16 cellular contexts compared by ENCODE assay signal in the genomic region with DNA sequence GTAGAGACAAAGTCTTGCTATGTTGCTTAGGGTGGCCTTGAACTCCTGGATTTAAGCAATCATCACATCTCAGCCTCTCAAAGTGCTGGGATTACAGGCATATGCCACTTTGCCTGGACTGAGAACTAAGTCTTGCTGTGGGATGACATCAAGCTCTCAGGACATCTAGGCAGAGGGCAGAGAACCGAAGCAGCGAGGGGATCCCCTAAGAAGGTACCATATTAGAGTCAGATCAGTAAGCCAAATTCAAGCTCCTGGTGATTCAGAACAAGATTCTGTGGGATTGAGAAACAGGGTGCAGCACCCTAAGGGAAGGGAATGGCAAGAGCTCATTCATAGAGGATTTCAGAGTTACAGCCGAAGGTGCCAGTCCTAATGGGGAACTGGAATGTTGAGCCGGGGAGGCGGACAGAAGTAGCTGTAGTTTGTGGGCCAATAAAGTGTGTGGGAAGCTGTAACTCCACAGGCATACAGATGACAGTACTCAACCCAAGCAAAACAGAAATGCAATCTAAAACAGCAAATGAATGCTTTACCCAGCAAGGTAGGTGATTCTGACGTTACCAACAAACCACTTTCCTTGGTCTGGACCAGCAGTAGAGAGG. TPM values are rescaled to one million over a fixed set of nuclear protein-coding genes. Genes with fewer than 3 reads are reported as not detected.
DNase-seq lines count a peak whose midpoint lies in the region; ATAC-seq and TF ChIP-seq lines count a peak whose summit lies in the region.
"Had no signal": no experiment of that assay in that cellular context is flagged by ENCODE, and none has a peak within 500 bp of the region (broad histone marks: within the 10 kb centered on the region; RNA-seq: fewer than 3 reads in every experiment).

No MANE protein-coding gene starts in this region.

- no peak overlapping the region for H3K23ac ChIP-seq in mesenchymal stem cell (ENCODE audit: low read length in 2 of 2)

- no peak overlapping the region for H2BK120ac ChIP-seq in mesenchymal stem cell (ENCODE audit: low read depth, low read length)

- no peak overlapping the region for H3K4ac ChIP-seq in mesenchymal stem cell (ENCODE audit: low read depth in 1 of 2, low read length in 2 of 2)

- H3K9me3 ChIP-seq in mammary epithelial cell (replicated peaks; ENCODE audit: insufficient read depth, low read length) = no peaks in the 10 kb centered on the region
- H3K9me3 ChIP-seq in breast epithelium = no peaks in the 10 kb centered on the region
- no peaks in the 10 kb centered on the region for H3K9me3 ChIP-seq in mesenchymal stem cell (ENCODE audit: control insufficient read depth, low read length)
- no peaks in the 10 kb centered on the region for H3K9me3 ChIP-seq in testis
- H3K9me3 ChIP-seq: BLaER1 had no signal

- peaks cover 29% of the 10 kb centered on the region for H3K4me1 ChIP-seq in mammary epithelial cell (ENCODE audit: insufficient read depth, low read length)
- H3K4me1 ChIP-seq in breast epithelium = no peaks in the 10 kb centered on the region
- H3K4me1 ChIP-seq in mesenchymal stem cell (ENCODE audit: control insufficient read depth, insufficient read depth, low read depth, low read length) = peaks cover 3% of the 10 kb centered on the region
- peaks cover 5% of the 10 kb centered on the region for H3K4me1 ChIP-seq in testis
- H3K4me1 ChIP-seq: BLaER1 had no signal

- dilution Hi-C loops in mammary epithelial cell (cut with HindIII; ENCODE audit: low sequenced_read_pairs) = no loop called here

- no peak overlapping the region for H2AFZ ChIP-seq in mammary epithelial cell (ENCODE audit: low read depth, low read length)
- H2AFZ ChIP-seq in mesenchymal stem cell (ENCODE audit: low read depth, low read length) = no peak overlapping the region
- H2AFZ ChIP-seq: GM23338 had no signal

- H3K4me2 ChIP-seq in mammary epithelial cell (ENCODE audit: insufficient read depth, low read depth, low read length) = no peak overlapping the region
- no peak overlapping the region for H3K4me2 ChIP-seq in mesenchymal stem cell (ENCODE audit: low read length, poor library complexity, severe bottlenecking)
- H3K4me2 ChIP-seq: BLaER1, GM23338 had no signal

- peak overlapping the region; percentile 15 for H4K8ac ChIP-seq in mesenchymal stem cell (ENCODE audit: low read length)

- POLR2A ChIA-PET in HEK293T (lab: Yijun Ruan, JAX) = no interaction called here

- H3K27ac ChIP-seq in mammary epithelial cell (ENCODE audit: insufficient read depth, low read depth, low read length) = no peak overlapping the region
- H3K27ac ChIP-seq in breast epithelium = no peak overlapping the region
- no peak overlapping the region for H3K27ac ChIP-seq in mesenchymal stem cell (ENCODE audit: low read length, poor library complexity, severe bottlenecking)
- peak overlapping the region; percentile 2 to 25 for H3K27ac ChIP-seq in testis
- H3K27ac ChIP-seq: BLaER1, HL-60 had no signal

- no peak overlapping the region for H2BK5ac ChIP-seq in mesenchymal stem cell (ENCODE audit: low read depth, low read length, poor library complexity, severe bottlenecking)

- WGBS in mammary epithelial cell (ENCODE audit: low coverage, missing lambda C conversion rate) = 81% methylated on average over 6 of the region's 6 CpGs
- WGBS in mesenchymal stem cell = 98% methylated on average over 3 of the region's 6 CpGs
- WGBS in testis, 2 donors = 85% methylated on average over 6 of the region's 6 CpGs

- in situ Hi-C loops in mammary epithelial cell (cut with MboI; ENCODE audit: low sequenced_read_pairs in 2 of 2) = no loop called here

- H2BK15ac ChIP-seq in mesenchymal stem cell (ENCODE audit: low read depth, poor library complexity, severe bottlenecking) = no peak overlapping the region

- DNase-seq in mammary epithelial cell (peak; percentile 28), breast epithelium (ENCODE audit: low spot score in 2 of 2) (no peak), epithelial cell of esophagus (ENCODE audit: low read depth) (peak; percentile 78), mesenchymal stem cell (no peak), testis (no peak), left colon (no peak), HEK293T (ENCODE audit: extremely low spot score) (no peak)
- DNase-seq: 8988T, AML-193, DMS53, H9, HFFc6 had no signal

- CTCF ChIA-PET in mammary epithelial cell (lab: Charles Lee; ENCODE audit: low non-redundant PET) = no interaction called here
- CTCF ChIA-PET in HEK293T (lab: Yijun Ruan, JAX) = interaction anchor here (0.6 kb wide), 1 partner anchor 11 kb away, joined by 3 read pairs; no protein-coding TSS in a partner anchor

- no peaks in the 10 kb centered on the region for H3K79me2 ChIP-seq in mammary epithelial cell (ENCODE audit: insufficient read depth, low read length)

- peak overlapping the region in 1 of 2 experiments; percentile 12 for H3K14ac ChIP-seq in mesenchymal stem cell (ENCODE audit: low read length in 2 of 2)

- no peak overlapping the region for H3K9ac ChIP-seq in mammary epithelial cell (ENCODE audit: insufficient read depth, low read length)
- no peak overlapping the region for H3K9ac ChIP-seq in mesenchymal stem cell (ENCODE audit: low read length)
- H3K9ac ChIP-seq: BLaER1 had no signal

- no peaks in the 10 kb centered on the region for H3K36me3 ChIP-seq in mammary epithelial cell (ENCODE audit: insufficient read depth, low read length)
- no peaks in the 10 kb centered on the region for H3K36me3 ChIP-seq in breast epithelium
- H3K36me3 ChIP-seq in mesenchymal stem cell (ENCODE audit: control insufficient read depth in 1 of 2, insufficient read depth in 2 of 2, low read depth in 1 of 2, low read length in 2 of 2) = peaks cover 0 to 10% of the 10 kb centered on the region in 2 experiments
- H3K36me3 ChIP-seq in testis (ENCODE audit: low read depth, missing control alignments) = no peaks in the 10 kb centered on the region
- H3K36me3 ChIP-seq: BLaER1 had no signal

- H3K18ac ChIP-seq in mesenchymal stem cell (ENCODE audit: low read depth in 1 of 2, low read length in 2 of 2) = no peak overlapping the region

- no peak for TF ChIP-seq POLR2A in breast epithelium (IDR thresholded peaks at IDR 0.05)
- TF ChIP-seq POLR2A in testis (IDR thresholded peaks at IDR 0.05) = no peak

- H3K27me3 ChIP-seq in mammary epithelial cell (ENCODE audit: insufficient read depth, low read length) (no peaks in the 10 kb centered on the region), breast epithelium (no peaks in the 10 kb centered on the region), mesenchymal stem cell (ENCODE audit: control insufficient read depth in 1 of 2, insufficient read depth in 1 of 2, low read length in 2 of 2) (no peaks in the 10 kb centered on the region), testis (no peaks in the 10 kb centered on the region)
- H3K27me3 ChIP-seq: BLaER1 had no signal

- no peak for TF ChIP-seq CTCF in mammary epithelial cell (conservative IDR thresholded peaks at IDR 0.05 in 1 of 2, IDR thresholded peaks at IDR 0.05 in 1 of 2; ENCODE audit: extremely low read depth in 1 of 2, insufficient read depth in 1 of 2, low read depth in 1 of 2, low read length in 2 of 2)
- no peak for TF ChIP-seq CTCF in breast epithelium (IDR thresholded peaks at IDR 0.05)
- TF ChIP-seq CTCF in epithelial cell of esophagus (IDR thresholded peaks at IDR 0.05; ENCODE audit: insufficient read depth, low read depth, low read length, missing control alignments) = no peak
- no peak for TF ChIP-seq CTCF in testis (IDR thresholded peaks at IDR 0.05)

- ATAC-seq in left colon (no peak), HG03571 (IDR thresholded peaks at IDR 0.05; ENCODE audit: unreplicated experiment) (no peak)
- ATAC-seq: GM23338 had no signal

- intact Hi-C loops in mammary epithelial cell (cut with micrococcal nuclease) = no loop called here
- intact Hi-C loops in breast epithelium (cut with DNase I; ENCODE audit: low total_unique reads) = no loop called here
- intact Hi-C loops in testis (cut with DNase I; ENCODE audit: low total_unique reads) = no loop called here
- intact Hi-C loops in left colon (cut with DNase I, micrococcal nuclease) = no loop called here

- H4K20me1 ChIP-seq in mammary epithelial cell (ENCODE audit: insufficient read depth, low read length) = no peaks in the 10 kb centered on the region
- H4K20me1 ChIP-seq: BLaER1 had no signal

- no peak overlapping the region for H3K4me3 ChIP-seq in mammary epithelial cell (replicated peaks in 1 of 3; ENCODE audit: insufficient read depth in 1 of 3, low read depth in 2 of 3, low read length in 3 of 3)
- no peak overlapping the region for H3K4me3 ChIP-seq in breast epithelium
- H3K4me3 ChIP-seq in epithelial cell of esophagus (ENCODE audit: low read length) = no peak overlapping the region
- no peak overlapping the region for H3K4me3 ChIP-seq in mesenchymal stem cell (ENCODE audit: insufficient read depth in 1 of 2, low read depth in 1 of 2, low read length in 2 of 2)
- no peak overlapping the region for H3K4me3 ChIP-seq in testis
- H3K4me3 ChIP-seq: BLaER1, GM23338 had no signal

- H3K79me1 ChIP-seq in mesenchymal stem cell (replicated peaks; ENCODE audit: low read length, poor library complexity, severe bottlenecking) = peaks cover 36% of the 10 kb centered on the region

- peak overlapping the region; percentile 27 for H2AK5ac ChIP-seq in mesenchymal stem cell (ENCODE audit: low read length, severe bottlenecking)

- no peak overlapping the region for H2BK12ac ChIP-seq in mesenchymal stem cell (ENCODE audit: low read length in 2 of 2)

- no peak overlapping the region for H4K91ac ChIP-seq in mesenchymal stem cell (ENCODE audit: low read length)

- BruUV-seq in mammary epithelial cell (replicated peaks; lab: Mats Ljungman, UMichigan) = no TSS peak

TF ChIP-seq in HEK293T, 16 proteins besides CTCF, POLR2A, EP300 and RAD21 (continues in another document):
- no peak for TF ChIP-seq ZNF384 (IDR thresholded peaks at IDR 0.05)
- TF ChIP-seq ELF4 (IDR thresholded peaks at IDR 0.05) = no peak
- TF ChIP-seq FOXM1 (IDR thresholded peaks at IDR 0.05; ENCODE audit: borderline replicate concordance) = no peak
- no peak for TF ChIP-seq SP1 (IDR thresholded peaks at IDR 0.05)
- no peak for TF ChIP-seq HDGF (IDR thresholded peaks at IDR 0.05; ENCODE audit: borderline replicate concordance)
- TF ChIP-seq FOXA1 (IDR thresholded peaks at IDR 0.05) = no peak
- no peak for TF ChIP-seq LEF1 (IDR thresholded peaks at IDR 0.05; ENCODE audit: borderline replicate concordance)
- no peak for TF ChIP-seq TARDBP (IDR thresholded peaks at IDR 0.05)

RNA-seq across cellular contexts. Expression of a gene that starts 30.9 kb away (rescaled TPM):
- total RNA-seq in mammary epithelial cell (10 to 100 TPM in 1 of 2 donors, 1 to 10 TPM in 1; 3.9 to 55.5 TPM), breast epithelium (10 to 100 TPM; 12.8 to 44.2 (median 18.6) TPM), testis (100 to 1,000 TPM; 134 to 139 TPM), left colon (10 to 100 TPM; 16.5 to 21.2 TPM)
- polyA plus RNA-seq in mammary epithelial cell (2.0 TPM), testis (ENCODE audit: insufficient read depth, low read depth, low replicate concordance) (47.4 TPM)
- 11.3 TPM for polyA minus RNA-seq in mammary epithelial cell
- polyA plus RNA-seq in mesenchymal stem cell (2013, experiment 1 of 2) = 4.7 TPM
- 3.4 TPM for polyA plus RNA-seq in mesenchymal stem cell (2013, experiment 2 of 2)

Comparison
In these comparisons a context has a peak if more than half of its experiments do, and no peak if none do; other contexts are left out.
1. DNase-seq: peak in mammary epithelial cell (single experiment) and epithelial cell of esophagus (single experiment); none in breast epithelium (0 of 2), mesenchymal stem cell (single experiment), testis (single experiment), left colon (0 of 2) and HEK293T (single experiment).
2. H3K27ac ChIP-seq: peak in testis (2 of 2); none in mammary epithelial cell (single experiment), breast epithelium (0 of 2) and mesenchymal stem cell (single experiment).